Comparison of ENCODE assay signal across 12 cellular contexts in the genomic region with DNA sequence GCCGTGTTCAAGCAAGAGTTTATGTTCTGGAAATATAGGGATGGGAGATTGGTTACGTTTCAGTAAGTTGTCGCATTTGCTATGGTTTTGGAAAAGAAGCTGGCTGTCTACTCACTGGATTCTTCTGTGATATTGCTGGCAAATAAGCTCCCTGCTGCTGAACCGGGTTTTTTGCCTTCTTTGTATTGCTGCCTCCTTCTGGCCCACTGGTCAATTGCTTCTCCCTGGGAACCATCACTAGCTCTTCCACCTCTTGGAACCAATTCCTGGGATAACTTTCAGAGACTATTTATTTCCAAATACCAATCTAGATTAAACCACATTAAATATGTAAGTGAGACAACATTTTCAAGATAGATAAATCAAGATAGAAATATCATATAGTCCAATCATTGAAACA. TPM values are rescaled to one million over a fixed set of nuclear protein-coding genes. Genes with fewer than 3 reads are reported as not detected.
DNase-seq lines count a peak whose midpoint lies in the region; ATAC-seq, FAIRE-seq and TF ChIP-seq lines count a peak whose summit lies in the region.
"Had no signal": no experiment of that assay in that cellular context is flagged by ENCODE, and none has a peak within 500 bp of the region (broad histone marks: within the 10 kb centered on the region; RNA-seq: fewer than 3 reads in every experiment).

No MANE protein-coding gene starts in this region.

- POLR2A ChIA-PET in A549 (lab: Yijun Ruan, JAX): interaction anchor here (0.5 kb wide), 1 partner anchor 261 kb away, joined by 3 read pairs; no protein-coding TSS in a partner anchor

- 68% methylated on average over 4 of the region's 4 CpGs for WGBS in A549 (ENCODE audit: missing lambda C conversion rate)

- no peaks in the 10 kb centered on the region for H3K36me3 ChIP-seq in GM06990 (ENCODE audit: control insufficient read depth, insufficient read depth, low read length)
- H3K36me3 ChIP-seq: spleen had no signal

- no peaks in the 10 kb centered on the region for H3K36me3 Mint-ChIP-seq in T-helper 2 cell treated with Interferon-gamma antibody and Interleukin-4, amounts not matched to agents 5 μg/mL and 100 μg/mL, for 36 hours (ENCODE audit: low read depth)
- H3K36me3 Mint-ChIP-seq: CD8-positive, alpha-beta memory T cell had no signal

- in situ Hi-C loops in GM13976 (cut with MboI; ENCODE audit: low sequenced_read_pairs, unreplicated experiment): no loop called here

- peak; percentile 28 for FAIRE-seq in A549 (lab: Jason Lieb, UNC)

- peaks cover 7% of the 10 kb centered on the region for H3K27me3 Mint-ChIP-seq in T-helper 2 cell treated with Interferon-gamma antibody and Interleukin-4, amounts not matched to agents 5 μg/mL and 100 μg/mL, for 36 hours (ENCODE audit: low read depth)

- no peaks in the 10 kb centered on the region for H3K9me3 ChIP-seq in A549
- H3K9me3 ChIP-seq: spleen had no signal

- TF ChIP-seq POLR2A in A549 (IDR thresholded peaks at IDR 0.05; ENCODE audit: low read length): no peak

- H3K4me3 ChIP-seq in A549: no peak overlapping the region
- no peak overlapping the region for H3K4me3 ChIP-seq in GM06990 (replicated peaks; ENCODE audit: low read depth, low read length)
- no peak overlapping the region for H3K4me3 ChIP-seq in fibroblast of villous mesenchyme (ENCODE audit: low read depth, low read length)
- H3K4me3 ChIP-seq: spleen had no signal

- CTCF ChIA-PET in A549 (lab: Yijun Ruan, JAX): interaction anchor here (1.1 kb wide), 1 partner anchor 9 kb away, joined by 4 read pairs; no protein-coding TSS in a partner anchor

- no peaks in the 10 kb centered on the region for H3K27me3 ChIP-seq in GM06990 (replicated peaks; ENCODE audit: control insufficient read depth, insufficient read depth, low read length)
- H3K27me3 ChIP-seq: spleen had no signal

- DNase-seq in A549 (ENCODE audit: low read depth in 1 of 2, low spot score in 1 of 2) (peak in 1 of 2 experiments; percentile 13), GM06990 (ENCODE audit: extremely low read depth, insufficient read length) (no peak), RKO (ENCODE audit: low spot score) (peak; percentile 4), fibroblast of villous mesenchyme (ENCODE audit: low read depth) (no peak), mesenteric fat pad (ENCODE audit: low spot score) (no peak), GM13976 (ENCODE audit: low spot score) (no peak)
- DNase-seq in T-helper 2 cell treated with Interferon-gamma antibody and Interleukin-4, amounts not matched to agents 5 μg/mL and 100 μg/mL, for 36 hours (ENCODE audit: low spot score): no peak
- DNase-seq: activated gamma-delta T cell; CD8-positive, alpha-beta memory T cell; NCI-H187; spleen had no signal

- TF ChIP-seq RAD21 in A549 (conservative IDR thresholded peaks at IDR 0.05 in 1 of 2, IDR thresholded peaks at IDR 0.05 in 1 of 2): no peak

- TF ChIP-seq EP300 in A549 (IDR thresholded peaks at IDR 0.05): no peak

- H3K4me2 ChIP-seq in A549: no peak overlapping the region

- ATAC-seq in A549 (no peak), HG03565 (IDR thresholded peaks at IDR 0.05; ENCODE audit: unreplicated experiment) (no peak)

- peaks cover 4% of the 10 kb centered on the region for H3K4me1 Mint-ChIP-seq in T-helper 2 cell treated with Interferon-gamma antibody and Interleukin-4, amounts not matched to agents 5 μg/mL and 100 μg/mL, for 36 hours (ENCODE audit: low read depth)
- H3K4me1 Mint-ChIP-seq: CD8-positive, alpha-beta memory T cell had no signal

- no peak for TF ChIP-seq CTCF in A549 (IDR thresholded peaks at IDR 0.05)
- TF ChIP-seq CTCF in GM06990 (IDR thresholded peaks at IDR 0.05; ENCODE audit: insufficient read depth, low read length, poor library complexity, severe bottlenecking): peak; percentile 20
- TF ChIP-seq CTCF in fibroblast of villous mesenchyme (IDR thresholded peaks at IDR 0.05; ENCODE audit: insufficient read depth, low read depth, low read length): peak; percentile 38
- no peak for TF ChIP-seq CTCF in GM13976 (IDR thresholded peaks at IDR 0.05; ENCODE audit: borderline replicate concordance, control extremely low read depth, extremely low read depth, insufficient read depth, missing control alignments)

- H3K4me3 Mint-ChIP-seq in T-helper 2 cell treated with Interferon-gamma antibody and Interleukin-4, amounts not matched to agents 5 μg/mL and 100 μg/mL, for 36 hours: no peak overlapping the region
- H3K4me3 Mint-ChIP-seq: CD8-positive, alpha-beta memory T cell had no signal

- H3K4me1 ChIP-seq in A549: peaks cover 13% of the 10 kb centered on the region
- H3K4me1 ChIP-seq: spleen had no signal

- H3K27ac ChIP-seq in A549: no peak overlapping the region
- H3K27ac ChIP-seq: spleen had no signal

- H3K27ac Mint-ChIP-seq in T-helper 2 cell treated with Interferon-gamma antibody and Interleukin-4, amounts not matched to agents 5 μg/mL and 100 μg/mL, for 36 hours: no peak overlapping the region
- H3K27ac Mint-ChIP-seq: CD8-positive, alpha-beta memory T cell had no signal

- H3K9me3 Mint-ChIP-seq in T-helper 2 cell treated with Interferon-gamma antibody and Interleukin-4, amounts not matched to agents 5 μg/mL and 100 μg/mL, for 36 hours: no peaks in the 10 kb centered on the region

TF ChIP-seq in A549, 52 proteins besides CTCF, POLR2A, EP300 and RAD21:
- TF ChIP-seq EHF (CRISPR knock-in tag; IDR thresholded peaks at IDR 0.05) (no peak), BHLHE40 (IDR thresholded peaks at IDR 0.05; ENCODE audit: low read depth, low read length) (no peak), JUNB (IDR thresholded peaks at IDR 0.05) (no peak), RNF2 (IDR thresholded peaks at IDR 0.05; ENCODE audit: borderline replicate concordance, low read depth) (no peak), HDAC2 (IDR thresholded peaks at IDR 0.05) (no peak), FOSL2 (IDR thresholded peaks at IDR 0.05) (no peak), FOSL2 (CRISPR knock-in tag; IDR thresholded peaks at IDR 0.05) (no peak), KDM1A (IDR thresholded peaks at IDR 0.05; ENCODE audit: low read depth) (no peak), JUN (IDR thresholded peaks at IDR 0.05) (no peak)
- TF ChIP-seq, protein P1, sequence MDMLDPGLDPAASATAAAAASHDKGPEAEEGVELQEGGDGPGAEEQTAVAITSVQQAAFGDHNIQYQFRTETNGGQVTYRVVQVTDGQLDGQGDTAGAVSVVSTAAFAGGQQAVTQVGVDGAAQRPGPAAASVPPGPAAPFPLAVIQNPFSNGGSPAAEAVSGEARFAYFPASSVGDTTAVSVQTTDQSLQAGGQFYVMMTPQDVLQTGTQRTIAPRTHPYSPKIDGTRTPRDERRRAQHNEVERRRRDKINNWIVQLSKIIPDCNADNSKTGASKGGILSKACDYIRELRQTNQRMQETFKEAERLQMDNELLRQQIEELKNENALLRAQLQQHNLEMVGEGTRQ (IDR thresholded peaks at IDR 0.05): no peak
TF ChIP-seq in A549: peak in this region for 0.

RNA-seq across cellular contexts. Expression of a gene that starts 43.0 kb away (rescaled TPM):
- 5.1 and 6.2 TPM in 2 replicates for polyA plus RNA-seq in A549 (2011; rRNA removed)
- 0.49 and 0.62 TPM in 2 replicates for polyA plus RNA-seq in A549 (2012; cell fraction: cytosol; rRNA removed)
- polyA plus RNA-seq in A549 (2012; cell fraction: nucleus; rRNA removed): 0.64 and 0.93 TPM in 2 replicates
- polyA plus RNA-seq in A549 (2017; fragmentation: RNase III; extraction: RNeasy Plus Mini Kit Qiagen cat#74134 plus additional on column Dnase treatment): 2.5 to 3.1 TPM (median 3.1 TPM) in 3 replicates
- 0.92 and 1.1 TPM in 2 replicates for polyA minus RNA-seq in A549 (2011; rRNA and poly(A)+ RNA removed)
- 12.9 and 19.9 TPM in 2 replicates for total RNA-seq in fibroblast of villous mesenchyme
- 5.9 TPM for total RNA-seq in mesenteric fat pad
- polyA plus RNA-seq: CD8-positive, alpha-beta memory T cell had no signal

Comparison
In these comparisons a context has a peak if more than half of its experiments do, and no peak if none do; other contexts are left out.
1. CTCF ChIP-seq: peak in GM06990 (single experiment) and fibroblast of villous mesenchyme (single experiment); none in A549 (single experiment) and GM13976 (single experiment).